ENCODE assay signal across 8 cellular contexts in genomic region chrX:154886069-154886788, GRCh38. TPM values are rescaled to one million over a fixed set of nuclear protein-coding genes. Genes with fewer than 3 reads are reported as not detected.
A peak's percentile ranks its signal among the peaks of the same experiment; 100 is the strongest.
DNase-seq lines count a peak whose midpoint lies in the region; ATAC-seq and TF ChIP-seq lines count a peak whose summit lies in the region.
"Not testable (repeated sequence)": the region's sequence is repeated elsewhere in the genome, so short reads cannot be mapped to it uniquely, and the experiment has no call there.

Gene F8A1, plus strand, starts transcription at chrX:154886355. Its CDS starts 20 bp downstream, at chrX:154886375.

- CTCF ChIA-PET in WTC11 (lab: Charles Lee), result not testable (repeated sequence)

- not testable (repeated sequence) for H3K27ac Mint-ChIP-seq in WTC11

- not testable (repeated sequence) for H3K36me3 Mint-ChIP-seq in WTC11

- not testable (repeated sequence) for H3K9me3 Mint-ChIP-seq in WTC11

- ATAC-seq in GM18858 (IDR thresholded peaks at IDR 0.05; ENCODE audit: unreplicated experiment), result peak; percentile 45
- ATAC-seq in GM21825 (IDR thresholded peaks at IDR 0.05; ENCODE audit: unreplicated experiment), result peak; percentile 62
- ATAC-seq in HG03354 (IDR thresholded peaks at IDR 0.05; ENCODE audit: poor library complexity, severe bottlenecking, unreplicated experiment), result peak; percentile 72
- ATAC-seq in WTC11, result peak; percentile 96
- ATAC-seq in sciatic nerve, result peak; percentile 59
- peak; percentile 51 to 93 for ATAC-seq in upper lobe of left lung (ENCODE audit: low FRiP score in 2 of 2)

- H3K4me3 Mint-ChIP-seq in WTC11, result not testable (repeated sequence)

- peak; percentile 66 for DNase-seq in WTC11 (ENCODE audit: low spot score)
- DNase-seq in activated effector memory CD4-positive, alpha-beta T cell treated with anti-CD3 and anti-CD28 coated beads, Interleukin-2, amount 50 U/mL, for 16 hours, result peak; percentile 81
- DNase-seq in cardiac septum (ENCODE audit: low spot score); sciatic nerve (ENCODE audit: low spot score): not testable (repeated sequence)
- peak; percentile 59 to 92 for DNase-seq in upper lobe of left lung

- TF ChIP-seq EP300 in upper lobe of left lung (IDR thresholded peaks at IDR 0.05), result not testable (repeated sequence)

- POLR2A ChIA-PET in WTC11 (lab: Charles Lee), result not testable (repeated sequence)

- H3K36me3 ChIP-seq in upper lobe of left lung, result not testable (repeated sequence)

- H3K4me1 Mint-ChIP-seq in WTC11, result not testable (repeated sequence)

- not testable (repeated sequence) for H3K4me1 ChIP-seq in upper lobe of left lung

- not testable (repeated sequence) for H3K9me3 ChIP-seq in upper lobe of left lung

- intact Hi-C loops in cardiac septum (cut with DNase I); sciatic nerve (cut with DNase I): not testable (repeated sequence)

- not testable (repeated sequence) for H3K27me3 ChIP-seq in upper lobe of left lung

- TF ChIP-seq CTCF in WTC11 (IDR thresholded peaks at IDR 0.05); upper lobe of left lung (IDR thresholded peaks at IDR 0.05): not testable (repeated sequence)

- not testable (repeated sequence) for TF ChIP-seq POLR2A in upper lobe of left lung (IDR thresholded peaks at IDR 0.05)

- peak within 1 kb of the TSS in 2 of 4 donors; percentile 32 to 37 for H3K4me3 ChIP-seq in upper lobe of left lung

- peak within 1 kb of the TSS in 2 of 4 donors; percentile 56 to 75 for H3K27ac ChIP-seq in upper lobe of left lung

- WGBS in upper lobe of left lung, 2 donors, result 60% methylated on average over 3 of the region's 91 CpGs; no CpG with 5 or more reads in 1 of the 2 donors

- H3K27me3 Mint-ChIP-seq in WTC11 (ENCODE audit: low read depth), result not testable (repeated sequence)

RNA-seq across cellular contexts. Expression of gene F8A1, which starts in this region (rescaled TPM):
- total RNA-seq in WTC11 (2021) (26.8 to 30.2 TPM (median 28.7 TPM) in 3 replicates), cardiac septum (31.1 TPM), sciatic nerve (24.1 TPM), upper lobe of left lung (10 to 100 TPM in 4 of 6 donors, 1 to 10 TPM in 1, not detected in 1; 9.3 to 53.1 (median 20.8) TPM)

Comparison
In these comparisons a context has a peak if more than half of its experiments do, and no peak if none do; other contexts are left out.
1. ATAC-seq: peak in every context shown above with its lines; median percentile 96 in WTC11; 72 in HG03354; 72 in upper lobe of left lung; 62 in GM21825; 59 in sciatic nerve; 45 in GM18858.